Comparison of ENCODE assay signal across 8 cellular contexts in genomic region chr5:139670369-139671095, GRCh38. TPM values are rescaled to one million over a fixed set of nuclear protein-coding genes. Genes with fewer than 3 reads are reported as not detected.
DNase-seq lines count a peak whose midpoint lies in the region; ATAC-seq, FAIRE-seq and TF ChIP-seq lines count a peak whose summit lies in the region.

No MANE protein-coding gene starts in this region.

- H4K91ac ChIP-seq in H1 (replicated peaks; ENCODE audit: insufficient read length, low read length): no peak overlapping the region

- H2BK15ac ChIP-seq in H1 (ENCODE audit: low read length): no peak overlapping the region

- TF ChIP-seq CTCF in Panc1 (IDR thresholded peaks at IDR 0.05) (no peak; the same call in 1 of the 2 replicates), H1 (IDR thresholded peaks at IDR 0.05; ENCODE audit: control extremely low read depth in 1 of 3, insufficient read depth in 1 of 3, low read depth in 1 of 3, low read length in 3 of 3) (peak in 1 of 3 experiments; percentile 50; a peak in 1 of 4 replicates), osteoblast (IDR thresholded peaks at IDR 0.05; ENCODE audit: extremely low read depth, low read depth, low read length) (peak; percentile 43)

- H2AFZ ChIP-seq in H1 (ENCODE audit: low read length) (no peak overlapping the region), osteoblast (ENCODE audit: low read length) (no peak overlapping the region)

- H3K79me2 ChIP-seq in H1 (ENCODE audit: control insufficient read depth in 1 of 2, insufficient read depth in 2 of 2, low read length in 2 of 2) (peaks cover 13 to 92% of the 10 kb centered on the region in 2 experiments), osteoblast (ENCODE audit: insufficient read depth, low read length) (peaks cover 99% of the 10 kb centered on the region)

- peak overlapping the region; percentile 65 for H3K27ac ChIP-seq in CD4-positive, CD25-positive, alpha-beta regulatory T cell (ENCODE audit: insufficient read depth, low read length, poor library complexity, severe bottlenecking)
- H3K27ac ChIP-seq in Panc1 (ENCODE audit: low read length) (peak overlapping the region; percentile 99), H1 (ENCODE audit: low read depth, low read length) (no peak overlapping the region), osteoblast (ENCODE audit: low read depth, low read length) (peak overlapping the region; percentile 87)

- H2BK12ac ChIP-seq in H1 (ENCODE audit: low read depth, low read length): peak overlapping the region; percentile 77; the same call in 1 of the 2 replicates

- CTCF ChIA-PET in Panc1 (lab: Charles Lee): interaction anchor here (0.6 to 1.5 kb wide), 3 partner anchors 10 to 35 kb away, joined by 3 to 10 read pairs (median 3); no protein-coding TSS in a partner anchor
- CTCF ChIA-PET in H1 (lab: Charles Lee; ENCODE audit: partially characterized antibody): interaction anchor here (0.6 to 17.2 kb wide), 26 partner anchors 8 to 248 kb away, joined by 3 to 171 read pairs (median 6); no protein-coding TSS in a partner anchor

- no peak for TF ChIP-seq EP300 in H1 (IDR thresholded peaks at IDR 0.05; ENCODE audit: borderline replicate concordance in 1 of 2, low read depth in 2 of 2, low read length in 2 of 2)

- no peaks in the 10 kb centered on the region for H3K36me3 Mint-ChIP-seq in CD4-positive, CD25-positive, alpha-beta regulatory T cell

- H4K20me1 ChIP-seq in H1 (replicated peaks in 1 of 2; ENCODE audit: control insufficient read depth in 1 of 2, insufficient read depth in 2 of 2, low read length in 2 of 2): peaks cover 52 to 72% of the 10 kb centered on the region in 2 experiments
- peaks cover 76% of the 10 kb centered on the region for H4K20me1 ChIP-seq in osteoblast (ENCODE audit: insufficient read depth, low read length)

- peak overlapping the region; percentile 47 for H3K4me3 ChIP-seq in CD4-positive, CD25-positive, alpha-beta regulatory T cell (ENCODE audit: low read depth, low read length)
- H3K4me3 ChIP-seq in Panc1 (ENCODE audit: low read depth in 2 of 2, low read length in 2 of 2) (peak overlapping the region in 1 of 2 experiments; percentile 14; a peak in 1 of 4 replicates), H1 (ENCODE audit: extremely low read depth in 1 of 4, insufficient read depth in 2 of 4, low read depth in 3 of 4, low read length in 4 of 4) (no peak overlapping the region), osteoblast (ENCODE audit: insufficient read depth, low read length) (no peak overlapping the region)

- TF ChIP-seq RAD21 in H1 (IDR thresholded peaks at IDR 0.05 in 1 of 2, conservative IDR thresholded peaks at IDR 0.05 in 1 of 2; ENCODE audit: low read depth in 2 of 2, low read length in 2 of 2): no peak

- BruUV-seq in Panc1 (replicated peaks; lab: Mats Ljungman, UMichigan): no TSS peak

- H2BK120ac ChIP-seq in H1 (replicated peaks; ENCODE audit: low read depth, low read length): no peak overlapping the region

- no peaks in the 10 kb centered on the region; the same call in 1 of the 2 replicates for H3K23me2 ChIP-seq in H1 (ENCODE audit: low read depth, low read length)

- H4K5ac ChIP-seq in H1 (ENCODE audit: insufficient read length, low read depth, low read length): no peak overlapping the region

- POLR2A ChIA-PET in Panc1 (lab: Charles Lee) (interaction anchor here (0.6 kb wide), 1 partner anchor 328 kb away, joined by 3 read pairs; no protein-coding TSS in a partner anchor), H1 (lab: Charles Lee; ENCODE audit: partially characterized antibody) (interaction anchor here (0.7 to 2.2 kb wide), 10 partner anchors 9 to 22 kb away, joined by 3 to 7 read pairs (median 4); partner anchors contain the start of gene CXXC5)

- no peak overlapping the region for H3K9ac ChIP-seq in H1 (replicated peaks in 1 of 4; ENCODE audit: extremely low read depth in 1 of 4, low read depth in 3 of 4, low read length in 3 of 4)

- H2AK5ac ChIP-seq in H1 (ENCODE audit: low read depth, low read length): peak overlapping the region; percentile 67; the same call in 1 of the 2 replicates

- peak overlapping the region; percentile 72; the same call in 1 of the 2 replicates for H2BK5ac ChIP-seq in H1 (ENCODE audit: low read depth, low read length)

- peak overlapping the region; percentile 84 to 93 (median 86) for H3K27ac Mint-ChIP-seq in CD4-positive, CD25-positive, alpha-beta regulatory T cell

- H3K9me3 Mint-ChIP-seq in CD4-positive, CD25-positive, alpha-beta regulatory T cell: no peaks in the 10 kb centered on the region

- no peak overlapping the region for H3K23ac ChIP-seq in H1 (ENCODE audit: insufficient read length)

- peaks cover 37% of the 10 kb centered on the region for H3K79me1 ChIP-seq in H1 (ENCODE audit: low read depth, low read length)

- DNase-seq in CD4-positive, CD25-positive, alpha-beta regulatory T cell: peak in 2 of 3 donors; percentile 26 to 80
- DNase-seq in Panc1 (ENCODE audit: low read depth, low spot score): no peak
- no peak for DNase-seq in H1 (ENCODE audit: low read depth in 1 of 2, low spot score in 2 of 2)
- DNase-seq in osteoblast (ENCODE audit: insufficient read length, low spot score, missing footprints): peak; percentile 94
- DNase-seq in cerebellum (ENCODE audit: low spot score): no peak
- DNase-seq in NCI-H1694 (lab: John Stamatoyannopoulos, UW): no peak

- no peak overlapping the region for H3K14ac ChIP-seq in H1 (ENCODE audit: insufficient read length)

- in situ Hi-C loops in Panc1 (cut with HindIII; ENCODE audit: low pct_unique_long_range_greater_than_20kb, low sequenced_read_pairs): no loop called here

- intact Hi-C loops in Panc1 (cut with micrococcal nuclease; ENCODE audit: unreplicated experiment): no loop called here

- H3K27me3 Mint-ChIP-seq in CD4-positive, CD25-positive, alpha-beta regulatory T cell: peaks cover 4% of the 10 kb centered on the region

- no peak for TF ChIP-seq POLR2A in H1 (IDR thresholded peaks at IDR 0.05; ENCODE audit: control extremely low read depth in 1 of 2, low read depth in 2 of 2, low read length in 2 of 2)

- no peak overlapping the region for H3K4ac ChIP-seq in H1 (replicated peaks; ENCODE audit: insufficient read length, low read depth, low read length)

- H3K4me2 ChIP-seq in H1 (ENCODE audit: insufficient read depth in 1 of 2, low read depth in 2 of 2, low read length in 2 of 2) (no peak overlapping the region; a peak in 1 of 4 replicates), osteoblast (ENCODE audit: insufficient read depth, low read length) (peak overlapping the region; percentile 73)

- ATAC-seq in CD4-positive, CD25-positive, alpha-beta regulatory T cell (ENCODE audit: low read depth in 2 of 2): peak; percentile 46 to 59
- ATAC-seq in GM18873 (IDR thresholded peaks at IDR 0.05; ENCODE audit: low FRiP score, unreplicated experiment) (peak; percentile 54), HG03039 (IDR thresholded peaks at IDR 0.05; ENCODE audit: unreplicated experiment) (peak; percentile 34), Panc1 (peak; percentile 33)

- H3K27me3 ChIP-seq in CD4-positive, CD25-positive, alpha-beta regulatory T cell (ENCODE audit: control insufficient read depth, insufficient read depth, low read length): no peaks in the 10 kb centered on the region
- H3K27me3 ChIP-seq in Panc1 (ENCODE audit: control insufficient read depth, insufficient read depth, low read length): no peaks in the 10 kb centered on the region
- no peaks in the 10 kb centered on the region for H3K27me3 ChIP-seq in H1 (replicated peaks in 1 of 4; ENCODE audit: control insufficient read depth in 3 of 4, extremely low read depth in 1 of 4, insufficient read depth in 3 of 4, low read length in 3 of 4)
- H3K27me3 ChIP-seq in osteoblast (ENCODE audit: insufficient read depth, low read length): no peaks in the 10 kb centered on the region

- H3K36me3 ChIP-seq in CD4-positive, CD25-positive, alpha-beta regulatory T cell (ENCODE audit: control insufficient read depth, insufficient read depth, low read length): no peaks in the 10 kb centered on the region
- H3K36me3 ChIP-seq in Panc1 (ENCODE audit: control insufficient read depth, insufficient read depth, low read length) (no peaks in the 10 kb centered on the region), H1 (ENCODE audit: control insufficient read depth in 2 of 4, insufficient read depth in 4 of 4, low read length in 3 of 4) (no peaks in the 10 kb centered on the region), osteoblast (ENCODE audit: insufficient read depth, low read length) (peaks cover 20% of the 10 kb centered on the region)

- no peaks in the 10 kb centered on the region for H3K9me3 ChIP-seq in CD4-positive, CD25-positive, alpha-beta regulatory T cell (ENCODE audit: control insufficient read depth in 2 of 2, low read length in 2 of 2)
- H3K9me3 ChIP-seq in Panc1 (ENCODE audit: control insufficient read depth, insufficient read depth, low read depth, low read length) (no peaks in the 10 kb centered on the region), H1 (ENCODE audit: insufficient read depth in 2 of 2, low read depth in 1 of 2, low read length in 1 of 2) (no peaks in the 10 kb centered on the region), osteoblast (ENCODE audit: low read depth, low read length) (no peaks in the 10 kb centered on the region)

- no peak overlapping the region for H3K18ac ChIP-seq in H1 (ENCODE audit: extremely low read depth, low read length)

- 83% methylated on average over 16 of the region's 16 CpGs; no CpG with 5 or more reads in 1 of the 2 experiments for WGBS in H1 (ENCODE audit: extremely low coverage in 1 of 2, insufficient coverage in 1 of 2, insufficient read length in 1 of 2, insufficient replicate concordance in 2 of 2, low coverage in 1 of 2, low lambda C conversion rate in 2 of 2, missing lambda C conversion rate in 1 of 2), 2 experiments

- peaks cover 4 to 51% (median 19%) of the 10 kb centered on the region in 4 donors for H3K4me1 Mint-ChIP-seq in CD4-positive, CD25-positive, alpha-beta regulatory T cell

- no peak overlapping the region for H2BK20ac ChIP-seq in H1 (ENCODE audit: low read length)

- no peak overlapping the region for H3K56ac ChIP-seq in H1 (replicated peaks; ENCODE audit: insufficient read length, low read depth, low read length)

- no peak for FAIRE-seq in H1 (lab: Jason Lieb, UNC)

- 0 out of 2 replicates have a peak overlapping the region, but pooled peaks have one; percentile 1 for H4K8ac ChIP-seq in H1 (ENCODE audit: extremely low read depth, insufficient read depth, low read length)

- peaks cover 43% of the 10 kb centered on the region for H3K4me1 ChIP-seq in CD4-positive, CD25-positive, alpha-beta regulatory T cell (ENCODE audit: control insufficient read depth, insufficient read depth, low read length, poor library complexity, severe bottlenecking)
- H3K4me1 ChIP-seq in Panc1 (ENCODE audit: control insufficient read depth, insufficient read depth, low read length) (peaks cover 96% of the 10 kb centered on the region), H1 (replicated peaks in 1 of 4; ENCODE audit: control insufficient read depth in 3 of 4, insufficient read depth in 4 of 4, low read length in 3 of 4) (peaks cover 9 to 55% (median 43%) of the 10 kb centered on the region in 4 experiments), osteoblast (ENCODE audit: insufficient read depth, low read length) (peaks cover 92% of the 10 kb centered on the region)

- peak overlapping the region; percentile 74 to 87 (median 86) for H3K4me3 Mint-ChIP-seq in CD4-positive, CD25-positive, alpha-beta regulatory T cell

RNA-seq across cellular contexts. Expression of gene CXXC5, which starts 22.4 kb away (rescaled TPM):
- 4.6 TPM for total RNA-seq in CD4-positive, CD25-positive, alpha-beta regulatory T cell
- polyA plus RNA-seq in CD4-positive, CD25-positive, alpha-beta regulatory T cell: 10 to 100 TPM in 1 of 4 donors, 1 to 10 TPM in 3; 7.2 to 12.7 (median 8.4) TPM
- total RNA-seq in Panc1 (2021; ENCODE audit: unreplicated experiment) (85.0 TPM), osteoblast (186 and 210 TPM in 2 replicates), cerebellum (76.6 TPM)
- 151 TPM for polyA plus RNA-seq in Panc1 (2012; ENCODE audit: insufficient read length)
- 74.0 and 78.3 TPM in 2 replicates for total RNA-seq in H1 (2021; fragmentation: NEBNext Ultra II Directional; extraction: Animal tissue kit (Norgen Biotek cat#: 25700))
- 61.4 and 83.5 TPM in 2 replicates for polyA plus RNA-seq in H1 (2011; rRNA removed)
- 68.8 TPM for polyA plus RNA-seq in H1 (2011; cell fraction: cytosol; rRNA removed)
- polyA plus RNA-seq in H1 (2011; cell fraction: nucleus; rRNA removed): 52.7 TPM
- 35.6 to 47.4 TPM (median 43.3 TPM) in 4 replicates for polyA plus RNA-seq in H1 (2012, experiment 1 of 2)
- 56.6 TPM for polyA plus RNA-seq in H1 (2012, experiment 2 of 2)
- polyA plus RNA-seq in H1 (2013, experiment 1 of 2): 62.3 TPM
- 67.3 TPM for polyA plus RNA-seq in H1 (2013, experiment 2 of 2)
- 25.6 and 39.8 TPM in 2 replicates for polyA minus RNA-seq in H1 (2011; rRNA and poly(A)+ RNA removed)
- polyA minus RNA-seq in H1 (2011; cell fraction: cytosol; rRNA and poly(A)+ RNA removed): 50.7 TPM
- polyA minus RNA-seq in H1 (2011; cell fraction: nucleus; rRNA and poly(A)+ RNA removed): 39.2 TPM

Comparison
In these comparisons a context has a peak if more than half of its experiments do, and no peak if none do; other contexts are left out.
1. DNase-seq: peak in CD4-positive, CD25-positive, alpha-beta regulatory T cell (2 of 3) and osteoblast (single experiment); none in Panc1 (single experiment), H1 (0 of 2), cerebellum (single experiment) and NCI-H1694 (single experiment).
2. RNA of gene CXXC5, which starts 22.4 kb away (total RNA-seq): 186 to 210 TPM in osteoblast, 85.0 TPM in Panc1 (single experiment), 76.6 TPM in cerebellum (single experiment) and 74.0 to 78.3 TPM in H1; 4.6 TPM in CD4-positive, CD25-positive, alpha-beta regulatory T cell (single experiment); every median in the first group is over 10 times any median in the second.
3. Peak in every context shown above with its lines, with median percentiles within 50 percentile points of each other: ATAC-seq.